Comparison of ENCODE assay signal across 1 cellular context in the genomic region with DNA sequence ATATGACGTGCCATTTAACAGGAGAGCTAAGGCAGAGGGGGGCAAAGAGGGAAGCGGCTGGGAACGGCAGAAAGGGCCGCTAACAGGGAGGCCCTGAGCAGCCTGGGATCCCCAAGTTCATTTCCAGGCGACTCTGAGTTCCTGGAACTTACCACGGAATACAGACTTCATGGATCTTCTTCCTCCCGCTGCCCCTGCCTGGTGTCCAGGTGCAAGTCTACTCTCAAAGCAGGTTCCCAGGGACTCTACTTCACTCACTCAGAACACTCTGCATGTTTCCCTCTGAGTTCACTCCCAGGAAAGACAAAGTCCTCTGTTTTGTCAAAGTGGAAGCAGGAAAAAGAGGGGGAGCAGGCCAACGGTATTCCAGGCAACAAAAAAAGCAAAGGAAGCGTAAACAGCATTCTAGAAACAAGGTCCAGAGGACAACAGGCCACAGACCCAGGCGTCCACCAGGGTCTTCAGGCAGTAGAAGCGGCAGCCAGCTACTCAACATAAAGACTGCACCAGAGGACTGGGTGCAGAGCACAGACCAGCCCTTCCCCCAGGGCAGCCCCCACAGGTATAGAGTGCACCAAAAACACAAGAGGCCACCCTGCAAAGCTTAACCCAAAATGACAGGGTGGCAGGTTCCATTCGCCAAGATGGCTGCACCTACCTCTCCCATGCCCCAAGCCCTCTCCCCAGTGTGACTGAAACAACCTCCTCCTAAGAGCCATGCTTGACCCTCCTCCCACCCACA.
TF ChIP-seq lines count a peak whose summit lies in the region.

No MANE protein-coding gene starts in this region.

TF ChIP-seq in endothelial cell of umbilical vein, 7 proteins besides CTCF, POLR2A, EP300 and RAD21:
- TF ChIP-seq MYC (IDR thresholded peaks at IDR 0.05; ENCODE audit: low read depth, low read length) (no peak), FOS (IDR thresholded peaks at IDR 0.05; ENCODE audit: borderline replicate concordance, insufficient read depth, low read length) (no peak), JUN (IDR thresholded peaks at IDR 0.05; ENCODE audit: borderline replicate concordance, insufficient read depth, insufficient read length, low read depth) (no peak), EZH2 (IDR thresholded peaks at IDR 0.05; ENCODE audit: borderline replicate concordance, low read depth, low read length, severe bottlenecking) (no peak), GATA2 (IDR thresholded peaks at IDR 0.05; ENCODE audit: insufficient read depth, insufficient read length, low read depth, low read length) (no peak), POLR2AphosphoS5 (IDR thresholded peaks at IDR 0.05; ENCODE audit: insufficient read depth, low read depth, low read length) (no peak)
- TF ChIP-seq, protein P1, sequence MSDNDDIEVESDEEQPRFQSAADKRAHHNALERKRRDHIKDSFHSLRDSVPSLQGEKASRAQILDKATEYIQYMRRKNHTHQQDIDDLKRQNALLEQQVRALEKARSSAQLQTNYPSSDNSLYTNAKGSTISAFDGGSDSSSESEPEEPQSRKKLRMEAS (IDR thresholded peaks at IDR 0.05; ENCODE audit: insufficient read depth, insufficient read length), result no peak
TF ChIP-seq in endothelial cell of umbilical vein: peak in this region for 0.
